8 cellular contexts compared by ENCODE assay signal in genomic region chr10:30736685-30737232, GRCh38.
A peak's percentile ranks its signal among the peaks of the same experiment; 100 is the strongest.
DNase-seq lines count a peak whose midpoint lies in the region; ATAC-seq, FAIRE-seq and TF ChIP-seq lines count a peak whose summit lies in the region.

No MANE protein-coding gene starts in this region.

- intact Hi-C loops in mammary epithelial cell (cut with micrococcal nuclease) = no loop called here
- intact Hi-C loops in sigmoid colon (cut with DNase I) = loop anchor here (2.0 kb wide), 1 partner anchor 76 kb away; no protein-coding TSS in a partner anchor

- H3K36me3 ChIP-seq in MG63 (no peaks in the 10 kb centered on the region), mammary epithelial cell (ENCODE audit: insufficient read depth, low read length) (no peaks in the 10 kb centered on the region), sigmoid colon (no peaks in the 10 kb centered on the region)

- H3K4me1 ChIP-seq in mammary epithelial cell (ENCODE audit: insufficient read depth, low read length) (no peaks in the 10 kb centered on the region), sigmoid colon (peaks cover 0 to 43% (median 34%) of the 10 kb centered on the region in 4 donors)

- H3K4me2 ChIP-seq in mammary epithelial cell (ENCODE audit: insufficient read depth, low read depth, low read length) = no peak overlapping the region

- no peak overlapping the region for H3K9ac ChIP-seq in mammary epithelial cell (ENCODE audit: insufficient read depth, low read length)

- 11% methylated on average over 9 of the region's 10 CpGs for WGBS in mammary epithelial cell (ENCODE audit: low coverage, missing lambda C conversion rate)
- WGBS in sigmoid colon, 2 donors = 35 to 43% methylated on average over 10 of the region's 10 CpGs

- peak; percentile 84 for FAIRE-seq in H54 (lab: Jason Lieb, UNC)

- BruUV-seq in mammary epithelial cell (replicated peaks; lab: Mats Ljungman, UMichigan) = no TSS peak

- peak; percentile 17 to 96 (median 86) for TF ChIP-seq EP300 in sigmoid colon (IDR thresholded peaks at IDR 0.05)

- no peak for TF ChIP-seq POLR2A in H54 (IDR thresholded peaks at IDR 0.05; ENCODE audit: low read depth, low read length)
- no peak for TF ChIP-seq POLR2A in sigmoid colon (IDR thresholded peaks at IDR 0.05)

- TF ChIP-seq CTCF in mammary epithelial cell (conservative IDR thresholded peaks at IDR 0.05 in 1 of 2, IDR thresholded peaks at IDR 0.05 in 1 of 2; ENCODE audit: extremely low read depth in 1 of 2, insufficient read depth in 1 of 2, low read depth in 1 of 2, low read length in 2 of 2) (no peak), sigmoid colon (IDR thresholded peaks at IDR 0.05) (no peak)

- H2AFZ ChIP-seq in mammary epithelial cell (ENCODE audit: low read depth, low read length) = no peak overlapping the region

- dilution Hi-C loops in mammary epithelial cell (cut with HindIII; ENCODE audit: low sequenced_read_pairs) = no loop called here

- H4K20me1 ChIP-seq in mammary epithelial cell (ENCODE audit: insufficient read depth, low read length) = no peaks in the 10 kb centered on the region

- H3K9me3 ChIP-seq in MG63 (no peaks in the 10 kb centered on the region), mammary epithelial cell (replicated peaks; ENCODE audit: insufficient read depth, low read length) (no peaks in the 10 kb centered on the region), sigmoid colon (no peaks in the 10 kb centered on the region)

- no peaks in the 10 kb centered on the region for H3K27me3 ChIP-seq in MG63
- H3K27me3 ChIP-seq in mammary epithelial cell (ENCODE audit: insufficient read depth, low read length) = no peaks in the 10 kb centered on the region
- no peaks in the 10 kb centered on the region for H3K27me3 ChIP-seq in sigmoid colon

- peak; percentile 82 for DNase-seq in H54 (ENCODE audit: insufficient read length, low spot score)
- peak; percentile 93 for DNase-seq in MG63
- DNase-seq in mammary epithelial cell = peak; percentile 92
- DNase-seq in sigmoid colon = peak; percentile 95
- no peak for DNase-seq in stimulated activated CD4-positive, alpha-beta T cell treated with anti-CD3 and anti-CD28 coated beads, Interleukin-2, amount 100 ng/mL, for 24 hours
- DNase-seq in SHP77 (lab: John Stamatoyannopoulos, UW) = no peak
- no peak for DNase-seq in NCI-H2029 treated with DMSO at 0.1 percent for 48 hours (lab: John Stamatoyannopoulos, UW)

- no peak overlapping the region for H3K4me3 ChIP-seq in MG63
- no peak overlapping the region for H3K4me3 ChIP-seq in mammary epithelial cell (replicated peaks in 1 of 3; ENCODE audit: insufficient read depth in 1 of 3, low read depth in 2 of 3, low read length in 3 of 3)
- H3K4me3 ChIP-seq in sigmoid colon = no peak overlapping the region

- no peak overlapping the region for H3K27ac ChIP-seq in mammary epithelial cell (ENCODE audit: insufficient read depth, low read depth, low read length)
- H3K27ac ChIP-seq in sigmoid colon = peak overlapping the region in 3 of 4 donors; percentile 64 to 86 (median 78)

- CTCF ChIA-PET in mammary epithelial cell (lab: Charles Lee; ENCODE audit: low non-redundant PET) = no interaction called here

- peak; percentile 70 for ATAC-seq in GM18517 (IDR thresholded peaks at IDR 0.05; ENCODE audit: unreplicated experiment)

- H3K79me2 ChIP-seq in mammary epithelial cell (ENCODE audit: insufficient read depth, low read length) = no peaks in the 10 kb centered on the region

- in situ Hi-C loops in mammary epithelial cell (cut with MboI; ENCODE audit: low sequenced_read_pairs in 2 of 2) = loop anchor here (25.0 kb wide), 3 partner anchors 751 to 1076 kb away; no protein-coding TSS in a partner anchor

Comparison
In these comparisons a context has a peak if more than half of its experiments do, and no peak if none do; other contexts are left out.
1. DNase-seq: peak in H54 (single experiment), MG63 (single experiment), mammary epithelial cell (single experiment) and sigmoid colon (single experiment); none in stimulated activated CD4-positive, alpha-beta T cell treated with anti-CD3 and anti-CD28 coated beads, Interleukin-2, amount 100 ng/mL, for 24 hours (0 of 2), SHP77 (0 of 2) and NCI-H2029 treated with DMSO at 0.1 percent for 48 hours (single experiment).